ENCODE assay signal across 1 cellular context in the genomic region with DNA sequence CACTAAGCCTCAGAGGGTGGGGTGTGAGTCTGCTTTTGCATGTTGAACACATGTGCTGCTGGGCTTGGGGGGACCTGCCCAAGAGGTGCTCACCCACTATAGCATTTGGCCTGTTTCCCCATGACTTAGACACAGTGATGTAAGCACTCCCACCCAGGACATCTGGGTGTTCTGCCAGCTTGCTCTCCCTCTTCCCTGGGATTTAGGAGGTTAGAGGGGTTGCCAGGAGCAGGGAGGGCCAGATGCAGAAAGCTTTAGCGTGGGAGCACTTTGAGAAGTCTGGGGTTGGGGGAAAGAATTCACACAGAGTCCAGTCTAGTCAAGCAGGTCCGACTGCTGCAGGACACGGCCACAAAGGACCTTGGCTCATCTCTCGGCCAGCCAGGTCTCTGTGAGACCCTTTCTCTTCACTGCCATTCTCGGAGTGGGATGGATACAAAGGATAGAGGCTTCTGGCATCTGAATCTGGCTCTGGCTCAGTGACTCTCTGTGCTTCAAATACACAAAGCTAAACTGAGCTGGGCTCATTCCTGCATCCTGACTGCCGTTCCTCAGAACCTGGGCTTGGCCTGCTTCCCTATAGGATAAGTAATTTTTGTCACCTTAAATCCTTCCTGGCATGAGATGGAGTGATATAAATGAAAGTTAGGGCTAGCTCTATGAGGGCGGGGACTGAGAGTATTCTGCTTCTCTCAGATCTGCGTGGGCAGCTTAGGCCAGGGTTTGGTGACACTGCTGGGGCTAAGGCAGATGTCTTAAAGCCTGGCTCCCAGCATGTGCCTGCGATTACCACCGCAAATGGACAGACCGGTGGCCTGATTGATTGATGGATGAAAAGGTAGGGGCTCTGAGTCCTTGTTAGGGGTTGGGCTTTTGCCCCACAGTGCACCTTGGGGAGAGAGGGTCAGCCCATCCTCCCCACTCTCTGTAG.
TF ChIP-seq lines count a peak whose summit lies in the region.

No MANE protein-coding gene starts in this region.

TF ChIP-seq in GM12878, 131 proteins besides CTCF, POLR2A, EP300 and RAD21:
- TF ChIP-seq FOXM1 (IDR thresholded peaks at IDR 0.05; ENCODE audit: low read depth, low read length) (no peak), USF1 (IDR thresholded peaks at IDR 0.05; ENCODE audit: borderline replicate concordance, extremely low read length, insufficient read depth, low read depth, low read length) (no peak), RELA (IDR thresholded peaks at IDR 0.05; ENCODE audit: borderline replicate concordance, partially characterized antibody) (no peak), LARP7 (IDR thresholded peaks at IDR 0.05) (no peak), NFYA (IDR thresholded peaks at IDR 0.05; ENCODE audit: borderline replicate concordance, low read depth, low read length) (no peak), MYB (IDR thresholded peaks at IDR 0.05; ENCODE audit: borderline replicate concordance, low read depth, low read length) (no peak)
